Comparison of ENCODE assay signal across 10 cellular contexts in the genomic region with DNA sequence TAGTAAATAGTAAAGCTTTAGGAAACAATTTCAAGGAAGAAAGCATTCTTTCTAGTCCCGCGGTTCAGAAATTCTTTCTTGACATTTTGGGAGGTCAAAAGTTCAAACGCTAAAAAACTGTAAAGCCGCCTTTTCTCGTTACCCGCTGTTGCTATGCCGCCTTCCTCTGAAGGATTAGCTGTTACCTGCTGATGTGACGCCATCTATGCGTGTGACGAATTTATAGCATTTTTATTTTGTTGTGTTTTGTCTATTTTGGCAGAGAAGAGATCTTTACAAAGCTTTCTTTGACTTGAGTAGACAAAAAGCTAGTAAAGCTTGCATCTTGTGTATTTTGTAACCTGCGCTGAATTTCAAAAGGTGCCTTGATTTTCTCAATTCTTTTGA.
DNase-seq lines count a peak whose midpoint lies in the region; ATAC-seq and TF ChIP-seq lines count a peak whose summit lies in the region.
"Had no signal": no experiment of that assay in that cellular context is flagged by ENCODE, and none has a peak within 500 bp of the region (broad histone marks: within the 10 kb centered on the region; RNA-seq: fewer than 3 reads in every experiment).

No MANE protein-coding gene starts in this region.

- H3K9me3 Mint-ChIP-seq in T-helper 1 cell treated with Interleukin-12 subunit alpha and Interleukin-12 subunit beta and Interleukin-4 antibody, amounts not matched to agents 30 μg/mL and 1 μg/mL, for 36 hours = peaks cover 5% of the 10 kb centered on the region

- H3K27me3 Mint-ChIP-seq in T-helper 1 cell treated with Interleukin-12 subunit alpha and Interleukin-12 subunit beta and Interleukin-4 antibody, amounts not matched to agents 30 μg/mL and 1 μg/mL, for 36 hours (ENCODE audit: low read depth) = peaks cover 63% of the 10 kb centered on the region

- no peak for ATAC-seq in GM21526 (IDR thresholded peaks at IDR 0.05; ENCODE audit: low FRiP score, unreplicated experiment)

- DNase-seq in NOMO-1 treated with DMSO at 0.1 percent for 48 hours (lab: John Stamatoyannopoulos, UW; ENCODE audit: unreplicated experiment) = peak; percentile 12
- no peak for DNase-seq in NOMO-1 treated with dmso at 0.1 percent for 144 hours (lab: John Stamatoyannopoulos, UW; ENCODE audit: unreplicated experiment)
- peak; percentile 16 for DNase-seq in hepatocyte (ENCODE audit: low spot score)
- no peak for DNase-seq in SHP77 (lab: John Stamatoyannopoulos, UW)
- DNase-seq in NCI-H1092 treated with DMSO at 0.1 percent for 48 hours (lab: John Stamatoyannopoulos, UW) = no peak
- DNase-seq: NCI-H2107 had no signal

- H3K4me1 Mint-ChIP-seq in T-helper 1 cell treated with Interleukin-12 subunit alpha and Interleukin-12 subunit beta and Interleukin-4 antibody, amounts not matched to agents 30 μg/mL and 1 μg/mL, for 36 hours (ENCODE audit: low read depth) = peaks cover 8% of the 10 kb centered on the region

- H4K20me1 ChIP-seq in hepatocyte (ENCODE audit: insufficient read depth, poor library complexity, severe bottlenecking) = no peaks in the 10 kb centered on the region

- TF ChIP-seq CTCF in hepatocyte (IDR thresholded peaks at IDR 0.05; ENCODE audit: poor library complexity) = no peak

- H3K9me2 ChIP-seq in hepatocyte (replicated peaks; ENCODE audit: insufficient read depth) = no peaks in the 10 kb centered on the region

- no peaks in the 10 kb centered on the region for H3K9me3 ChIP-seq in hepatocyte (ENCODE audit: low read depth)

- no peak overlapping the region for H3K27ac Mint-ChIP-seq in T-helper 1 cell treated with Interleukin-12 subunit alpha and Interleukin-12 subunit beta and Interleukin-4 antibody, amounts not matched to agents 30 μg/mL and 1 μg/mL, for 36 hours
- H3K27ac Mint-ChIP-seq: activated naive CD4-positive, alpha-beta T cell treated with anti-CD3 and anti-CD28 coated beads, Interleukin-2, amount 50 U/mL, for 72 hours had no signal

- no peaks in the 10 kb centered on the region for H3K36me3 Mint-ChIP-seq in T-helper 1 cell treated with Interleukin-12 subunit alpha and Interleukin-12 subunit beta and Interleukin-4 antibody, amounts not matched to agents 30 μg/mL and 1 μg/mL, for 36 hours (ENCODE audit: low read depth)

- peaks cover 2% of the 10 kb centered on the region for H3K79me2 ChIP-seq in hepatocyte

- peak overlapping the region; percentile 2 for H3K27ac ChIP-seq in hepatocyte
- peak overlapping the region in 1 of 21 experiments; percentile 14 for H3K27ac ChIP-seq in skin epidermis

- peak overlapping the region; percentile 69 for H2AFZ ChIP-seq in hepatocyte

- peaks cover 6% of the 10 kb centered on the region for H3K4me1 ChIP-seq in hepatocyte (ENCODE audit: insufficient read depth)

- 12% methylated on average over 11 of the region's 11 CpGs for WGBS in hepatocyte (ENCODE audit: low lambda C conversion rate, missing lambda C conversion rate)

- H3K4me2 ChIP-seq in hepatocyte = peak overlapping the region; percentile 98

- peak overlapping the region; percentile 42 for H3K4me3 Mint-ChIP-seq in T-helper 1 cell treated with Interleukin-12 subunit alpha and Interleukin-12 subunit beta and Interleukin-4 antibody, amounts not matched to agents 30 μg/mL and 1 μg/mL, for 36 hours

- H3K36me3 ChIP-seq in hepatocyte (replicated peaks; ENCODE audit: insufficient read depth, low read depth) = no peaks in the 10 kb centered on the region

- H3K27me3 ChIP-seq in hepatocyte = peaks cover 18% of the 10 kb centered on the region

- H3K4me3 ChIP-seq in hepatocyte (no peak overlapping the region), skin epidermis (peak overlapping the region in 5 of 7 experiments; percentile 47 to 68 (median 60))

Comparison
In these comparisons a context has a peak if more than half of its experiments do, and no peak if none do; other contexts are left out.
1. DNase-seq: peak in NOMO-1 treated with DMSO at 0.1 percent for 48 hours (single experiment) and hepatocyte (single experiment); none in NOMO-1 treated with dmso at 0.1 percent for 144 hours (single experiment), SHP77 (0 of 2) and NCI-H1092 treated with DMSO at 0.1 percent for 48 hours (single experiment).